ENCODE assay signal across 8 cellular contexts in genomic region chr1:145985129-145985501, GRCh38. TPM values are rescaled to one million over a fixed set of nuclear protein-coding genes. Genes with fewer than 3 reads are reported as not detected.
DNase-seq lines count a peak whose midpoint lies in the region; ATAC-seq, FAIRE-seq and TF ChIP-seq lines count a peak whose summit lies in the region.

No MANE protein-coding gene starts in this region.

- no peak for TF ChIP-seq CTCF in K562 (IDR thresholded peaks at IDR 0.05 in 2 of 3, conservative IDR thresholded peaks at IDR 0.05 in 1 of 3; ENCODE audit: insufficient read depth in 2 of 3, low read depth in 1 of 3, low read length in 3 of 3)

- no peaks in the 10 kb centered on the region for H3K9me1 ChIP-seq in K562 (ENCODE audit: control insufficient read depth, insufficient read depth, low read length)

- H3K9me3 ChIP-seq in K562 (replicated peaks; ENCODE audit: control insufficient read depth, insufficient read depth, low read depth, low read length) (no peaks in the 10 kb centered on the region), thymus (ENCODE audit: control insufficient read depth) (no peaks in the 10 kb centered on the region)

- 11% methylated on average over 2 of the region's 2 CpGs for WGBS in K562 (ENCODE audit: insufficient coverage, low coverage, missing lambda C conversion rate)
- WGBS in mesendoderm (ENCODE audit: extremely low coverage, insufficient coverage, low lambda C conversion rate), result no CpG with 5 or more reads among the region's 2 CpGs
- 96% methylated on average over 2 of the region's 2 CpGs for WGBS in thymus

- POLR2A ChIA-PET in activated CD4-positive, alpha-beta T cell treated with anti-CD3 and anti-CD28 coated beads, Interleukin-2, amount 10 ng/mL, durations not matched to agents 7 days and 5 days (lab: Charles Lee), result no interaction called here
- POLR2A ChIA-PET in K562 (lab: Yijun Ruan, JAX), result interaction anchor here (1.0 to 15.5 kb wide), 8 partner anchors 8 to 77 kb away, joined by 3 to 320 read pairs (median 4); partner anchors contain the start of genes ANKRD34A, POLR3GL and TXNIP

- CTCF ChIA-PET in activated CD4-positive, alpha-beta T cell treated with anti-CD3 and anti-CD28 coated beads, Interleukin-2, amount 10 ng/mL, durations not matched to agents 7 days and 5 days (lab: Charles Lee), result interaction anchor here (1.0 to 1.3 kb wide), 2 partner anchors 17 to 22 kb away, joined by 3 to 4 read pairs; no protein-coding TSS in a partner anchor
- CTCF ChIA-PET in K562 (lab: Yijun Ruan, JAX; ENCODE audit: low intra/inter-chr PET ratio), result no interaction called here

- peaks cover 5% of the 10 kb centered on the region; the same call in 2 of the 3 replicates for H3K79me2 ChIP-seq in K562 (ENCODE audit: control insufficient read depth, insufficient read depth, low read length)
- no peaks in the 10 kb centered on the region for H3K79me2 ChIP-seq in mesendoderm (ENCODE audit: control insufficient read depth, insufficient read depth, low read length)

- peaks cover 3% of the 10 kb centered on the region for H3K36me3 Mint-ChIP-seq in activated CD4-positive, alpha-beta T cell treated with anti-CD3 and anti-CD28 coated beads, Interleukin-2, amount 10 ng/mL, durations not matched to agents 7 days and 5 days (ENCODE audit: low read depth)

- H2BK120ac ChIP-seq in mesendoderm (ENCODE audit: low read depth, low read length), result peak overlapping the region; percentile 10

- H4K20me1 ChIP-seq in K562 (replicated peaks; ENCODE audit: control insufficient read depth, insufficient read depth, low read length), result no peaks in the 10 kb centered on the region

- H3K27me3 Mint-ChIP-seq in activated CD4-positive, alpha-beta T cell treated with anti-CD3 and anti-CD28 coated beads, Interleukin-2, amount 10 ng/mL, durations not matched to agents 7 days and 5 days, result no peaks in the 10 kb centered on the region

- ATAC-seq in K562, result peak; percentile 4; the same call in 2 of the 3 replicates

- TF ChIP-seq POLR2A in K562 (conservative IDR thresholded peaks at IDR 0.05), result no peak

- peak overlapping the region; percentile 24 for H4K5ac ChIP-seq in mesendoderm (ENCODE audit: low read length)

- H3K27me3 ChIP-seq in K562 (ENCODE audit: control insufficient read depth in 2 of 2, insufficient read depth in 2 of 2, low read length in 2 of 2), result no peaks in the 10 kb centered on the region
- H3K27me3 ChIP-seq in mesendoderm (ENCODE audit: insufficient read depth, low read length, poor library complexity), result no peaks in the 10 kb centered on the region
- no peaks in the 10 kb centered on the region for H3K27me3 ChIP-seq in thymus (ENCODE audit: control insufficient read depth, insufficient read depth)

- H3K4me3 Mint-ChIP-seq in activated CD4-positive, alpha-beta T cell treated with anti-CD3 and anti-CD28 coated beads, Interleukin-2, amount 10 ng/mL, durations not matched to agents 7 days and 5 days, result no peak overlapping the region

- peaks cover 17 to 58% of the 10 kb centered on the region in 2 experiments for H3K4me1 ChIP-seq in K562 (replicated peaks in 1 of 2; ENCODE audit: control insufficient read depth in 2 of 2, insufficient read depth in 2 of 2, low read length in 2 of 2)
- peaks cover 2% of the 10 kb centered on the region for H3K4me1 ChIP-seq in mesendoderm (ENCODE audit: control insufficient read depth, low read depth, low read length)
- peaks cover 11% of the 10 kb centered on the region for H3K4me1 ChIP-seq in thymus (ENCODE audit: control insufficient read depth, insufficient read depth, low read length)

- H2BK15ac ChIP-seq in mesendoderm (replicated peaks; ENCODE audit: low read depth), result no peak overlapping the region

- H3K36me3 ChIP-seq in K562 (ENCODE audit: control insufficient read depth, insufficient read depth, low read length) (no peaks in the 10 kb centered on the region; the same call in 2 of the 3 replicates), mesendoderm (ENCODE audit: control insufficient read depth, insufficient read depth, low read length) (no peaks in the 10 kb centered on the region), thymus (ENCODE audit: control insufficient read depth, insufficient read depth) (no peaks in the 10 kb centered on the region)

- peak overlapping the region; percentile 22 for H3K18ac ChIP-seq in mesendoderm (ENCODE audit: low read length)

- H3K4me2 ChIP-seq in K562 (ENCODE audit: insufficient read depth, low read length) (peak overlapping the region; percentile 51), mesendoderm (ENCODE audit: low read length) (no peak overlapping the region)

- FAIRE-seq in K562 (lab: Jason Lieb, UNC), result no peak

- in situ Hi-C loops in K562 (cut with MboI), result no loop called here

- DNase-seq in activated CD4-positive, alpha-beta T cell treated with anti-CD3 and anti-CD28 coated beads, Interleukin-2, amount 10 ng/mL, durations not matched to agents 7 days and 5 days, result no peak
- DNase-seq in activated CD4-positive, alpha-beta T cell treated with anti-CD3 and anti-CD28 coated beads for 4 hours, result no peak
- DNase-seq in K562 (ENCODE audit: extremely low read depth in 1 of 4, low spot score in 3 of 4) (no peak), mesendoderm (no peak), HUDEP-2 (lab: John Stamatoyannopoulos, UW; ENCODE audit: unreplicated experiment in 76 of 76) (no peak), midbrain (lab: John Stamatoyannopoulos, UW) (no peak), ecto neural progenitor cell (ENCODE audit: low spot score) (no peak)

- peaks cover 2% of the 10 kb centered on the region for H3K9me3 Mint-ChIP-seq in activated CD4-positive, alpha-beta T cell treated with anti-CD3 and anti-CD28 coated beads, Interleukin-2, amount 10 ng/mL, durations not matched to agents 7 days and 5 days

- no peak overlapping the region for H4K8ac ChIP-seq in mesendoderm (ENCODE audit: low read depth, low read length)

- peak overlapping the region; percentile 73 for H3K56ac ChIP-seq in mesendoderm (ENCODE audit: low read length)

- no peak for TF ChIP-seq RAD21 in K562 (CRISPR knock-in tag; conservative IDR thresholded peaks at IDR 0.05 in 1 of 2, IDR thresholded peaks at IDR 0.05 in 1 of 2)

- BruUV-seq in K562 (replicated peaks; lab: Mats Ljungman, UMichigan), result no TSS peak

- H2AFZ ChIP-seq in K562 (ENCODE audit: low read depth, low read length), result peak overlapping the region; percentile 73

- H3K4me1 Mint-ChIP-seq in activated CD4-positive, alpha-beta T cell treated with anti-CD3 and anti-CD28 coated beads, Interleukin-2, amount 10 ng/mL, durations not matched to agents 7 days and 5 days, result peaks cover 70% of the 10 kb centered on the region

- no peak overlapping the region for H3K4ac ChIP-seq in mesendoderm (ENCODE audit: low read depth, low read length)

- H3K9ac ChIP-seq in K562 (ENCODE audit: insufficient read depth in 1 of 2, low read depth in 2 of 2, low read length in 2 of 2) (peak overlapping the region; percentile 38 to 78; a peak in 3 of 4 replicates), mesendoderm (ENCODE audit: low read length) (no peak overlapping the region)

- H2AK5ac ChIP-seq in mesendoderm (ENCODE audit: low read length), result no peak overlapping the region

- intact Hi-C loops in K562 (cut with micrococcal nuclease), result no loop called here

- TF ChIP-seq EP300 in K562 (IDR thresholded peaks at IDR 0.05; ENCODE audit: low read length), result no peak

- H3K27ac ChIP-seq in K562 (ENCODE audit: extremely low read depth, low read depth, low read length), result peak overlapping the region; percentile 57; the same call in 2 of the 3 replicates
- H3K27ac ChIP-seq in mesendoderm (ENCODE audit: low read depth, low read length), result peak overlapping the region; percentile 22
- H3K27ac ChIP-seq in thymus (ENCODE audit: low read depth), result peak overlapping the region; percentile 80

- no peak overlapping the region for H2BK5ac ChIP-seq in mesendoderm (ENCODE audit: low read length)

- peak overlapping the region; percentile 87 for H3K27ac Mint-ChIP-seq in activated CD4-positive, alpha-beta T cell treated with anti-CD3 and anti-CD28 coated beads, Interleukin-2, amount 10 ng/mL, durations not matched to agents 7 days and 5 days

- H3K79me1 ChIP-seq in mesendoderm (ENCODE audit: low read length), result no peaks in the 10 kb centered on the region

- no peak overlapping the region for H3K23ac ChIP-seq in mesendoderm (ENCODE audit: low read length)

- H3K4me3 ChIP-seq in K562 (no peak overlapping the region), mesendoderm (ENCODE audit: low read length) (no peak overlapping the region), thymus (ENCODE audit: low read length) (no peak overlapping the region)

RNA-seq across cellular contexts. Expression of gene TXNIP, which starts 11.3 kb away (rescaled TPM):
- total RNA-seq in activated CD4-positive, alpha-beta T cell treated with anti-CD3 and anti-CD28 coated beads, Interleukin-2, amount 10 ng/mL, durations not matched to agents 7 days and 5 days, result 100 to 1,000 TPM; 240 to 262 TPM
- total RNA-seq in K562 (2011; cell fraction: chromatin; rRNA removed; ENCODE audit: low replicate concordance), result 1,167 and 1,393 TPM in 2 replicates
- total RNA-seq in K562 (2011; cell fraction: nucleolus; rRNA removed), result 716 and 782 TPM in 2 replicates
- total RNA-seq in K562 (2011; cell fraction: nucleoplasm; rRNA removed), result 756 and 864 TPM in 2 replicates
- total RNA-seq in K562 (2014; rRNA removed), result 202 and 226 TPM in 2 replicates
- 278 and 307 TPM in 2 replicates for total RNA-seq in K562 (2014; rRNA removed; fragmentation: Illumina TruSeq; extraction: Trizol)
- 217 and 235 TPM in 2 replicates for total RNA-seq in K562 (2015; rRNA removed; fragmentation: Illumina TruSeq; extraction: Trizol)
- total RNA-seq in K562 (2021), result 257 and 263 TPM in 2 replicates
- 499 and 553 TPM in 2 replicates for polyA plus RNA-seq in K562 (2011; rRNA removed)
- polyA plus RNA-seq in K562 (2011; cell fraction: cytosol; rRNA removed), result 244 and 270 TPM in 2 replicates
- polyA plus RNA-seq in K562 (2011; cell fraction: nucleus; rRNA removed), result 1,140 and 1,617 TPM in 2 replicates
- polyA plus RNA-seq in K562 (2012), result 256 and 452 TPM in 2 replicates
- polyA plus RNA-seq in K562 (2014; fragmentation: Illumina TruSeq; extraction: Trizol), result 253 and 295 TPM in 2 replicates
- 100 to 1,000 TPM; 120 to 237 TPM for polyA plus RNA-seq in K562 (2014; fragmentation: Nextera tagmentation; extraction: Ambion mirVana)
- polyA plus RNA-seq in K562 (2014; rRNA removed), result 249 and 259 TPM in 2 replicates
- 595 and 605 TPM in 2 replicates for polyA minus RNA-seq in K562 (2011; rRNA and poly(A)+ RNA removed)
- 116 and 223 TPM in 2 replicates for polyA minus RNA-seq in K562 (2011; cell fraction: cytosol; rRNA and poly(A)+ RNA removed)
- polyA minus RNA-seq in K562 (2011; cell fraction: nucleus; rRNA and poly(A)+ RNA removed), result 667 and 1,436 TPM in 2 replicates
- polyA plus RNA-seq in mesendoderm (2013, experiment 1 of 2), result 2.3 TPM
- polyA plus RNA-seq in mesendoderm (2013, experiment 2 of 2), result 2.0 TPM
- polyA plus RNA-seq in thymus, result 1,022 TPM

RNA-seq across cellular contexts. Expression of gene POLR3GL, which starts 20.6 kb away (rescaled TPM):
- 10 to 100 TPM; 27.3 to 29.2 TPM for total RNA-seq in activated CD4-positive, alpha-beta T cell treated with anti-CD3 and anti-CD28 coated beads, Interleukin-2, amount 10 ng/mL, durations not matched to agents 7 days and 5 days
- 13.4 and 16.3 TPM in 2 replicates for total RNA-seq in K562 (2011; cell fraction: chromatin; rRNA removed; ENCODE audit: low replicate concordance)
- total RNA-seq in K562 (2011; cell fraction: nucleolus; rRNA removed), result 10.0 TPM in 2 replicates
- 9.5 and 10.3 TPM in 2 replicates for total RNA-seq in K562 (2011; cell fraction: nucleoplasm; rRNA removed)
- total RNA-seq in K562 (2014; rRNA removed) (28.5 and 29.6 TPM in 2 replicates), K562 (2014; rRNA removed; fragmentation: Illumina TruSeq; extraction: Trizol) (38.6 and 48.4 TPM in 2 replicates), K562 (2015; rRNA removed; fragmentation: Illumina TruSeq; extraction: Trizol) (35.2 and 38.2 TPM in 2 replicates), K562 (2021) (17.3 and 21.1 TPM in 2 replicates)
- polyA plus RNA-seq in K562 (2011; rRNA removed) (31.0 and 39.4 TPM in 2 replicates), K562 (2014; fragmentation: Illumina TruSeq; extraction: Trizol) (47.6 and 47.9 TPM in 2 replicates), K562 (2014; fragmentation: Nextera tagmentation; extraction: Ambion mirVana) (10 to 100 TPM; 14.6 to 21.7 TPM), K562 (2014; rRNA removed) (36.1 and 48.4 TPM in 2 replicates), thymus (89.6 TPM)
- polyA plus RNA-seq in K562 (2011; cell fraction: cytosol; rRNA removed), result 20.4 and 22.2 TPM in 2 replicates
- 18.8 and 22.7 TPM in 2 replicates for polyA plus RNA-seq in K562 (2011; cell fraction: nucleus; rRNA removed)
- 37.6 and 38.4 TPM in 2 replicates for polyA plus RNA-seq in K562 (2012)
- polyA minus RNA-seq in K562 (2011; rRNA and poly(A)+ RNA removed), result 13.5 and 15.8 TPM in 2 replicates
- polyA minus RNA-seq in K562 (2011; cell fraction: cytosol; rRNA and poly(A)+ RNA removed), result 8.9 and 9.3 TPM in 2 replicates
- 7.8 and 13.4 TPM in 2 replicates for polyA minus RNA-seq in K562 (2011; cell fraction: nucleus; rRNA and poly(A)+ RNA removed)
- polyA plus RNA-seq in mesendoderm (2013, experiment 1 of 2), result 2.9 TPM
- polyA plus RNA-seq in mesendoderm (2013, experiment 2 of 2), result 3.3 TPM

RNA-seq across cellular contexts. Expression of gene ANKRD34A, which starts 20.7 kb away (rescaled TPM):
- total RNA-seq in activated CD4-positive, alpha-beta T cell treated with anti-CD3 and anti-CD28 coated beads, Interleukin-2, amount 10 ng/mL, durations not matched to agents 7 days and 5 days, result 1 to 10 TPM; 2.0 to 2.2 TPM
- 1.7 and 2.2 TPM in 2 replicates for total RNA-seq in K562 (2011; cell fraction: chromatin; rRNA removed; ENCODE audit: low replicate concordance)
- 2.3 and 3.2 TPM in 2 replicates for total RNA-seq in K562 (2011; cell fraction: nucleolus; rRNA removed)
- total RNA-seq in K562 (2011; cell fraction: nucleoplasm; rRNA removed), result 2.1 and 2.3 TPM in 2 replicates
- total RNA-seq in K562 (2014; rRNA removed), result 0.41 and 0.86 TPM in 2 replicates
- total RNA-seq in K562 (2014; rRNA removed; fragmentation: Illumina TruSeq; extraction: Trizol), result 0.18 and 0.38 TPM in 2 replicates
- 0.43 and 0.45 TPM in 2 replicates for total RNA-seq in K562 (2015; rRNA removed; fragmentation: Illumina TruSeq; extraction: Trizol)
- 0.89 and 1.6 TPM in 2 replicates for total RNA-seq in K562 (2021)
- polyA plus RNA-seq in K562 (2011; rRNA removed), result 0.81 and 1.0 TPM in 2 replicates
- 0.80 and 1.2 TPM in 2 replicates for polyA plus RNA-seq in K562 (2011; cell fraction: cytosol; rRNA removed)
- polyA plus RNA-seq in K562 (2011; cell fraction: nucleus; rRNA removed), result 3.0 and 4.9 TPM in 2 replicates
- 0.68 and 1.0 TPM in 2 replicates for polyA plus RNA-seq in K562 (2012)
- 0.80 and 0.91 TPM in 2 replicates for polyA plus RNA-seq in K562 (2014; fragmentation: Illumina TruSeq; extraction: Trizol)
- polyA plus RNA-seq in K562 (2014; fragmentation: Nextera tagmentation; extraction: Ambion mirVana), result under 1 TPM; 0.06 to 0.07 TPM
- polyA plus RNA-seq in K562 (2014; rRNA removed), result 0.64 and 0.81 TPM in 2 replicates
- 0.49 and 0.72 TPM in 2 replicates for polyA minus RNA-seq in K562 (2011; rRNA and poly(A)+ RNA removed)
- polyA minus RNA-seq in K562 (2011; cell fraction: cytosol; rRNA and poly(A)+ RNA removed), result 0.38 and 1.2 TPM in 2 replicates
- polyA minus RNA-seq in K562 (2011; cell fraction: nucleus; rRNA and poly(A)+ RNA removed), result 1.9 and 2.0 TPM in 2 replicates
- polyA plus RNA-seq in mesendoderm (2013, experiment 1 of 2), result 0.11 TPM
- polyA plus RNA-seq in mesendoderm (2013, experiment 2 of 2), result 0.13 TPM
- 0.89 TPM for polyA plus RNA-seq in thymus

RNA-seq across cellular contexts. Expression of gene LIX1L, which starts 27.3 kb away (rescaled TPM):
- 10 to 100 TPM; 49.5 to 57.5 TPM for total RNA-seq in activated CD4-positive, alpha-beta T cell treated with anti-CD3 and anti-CD28 coated beads, Interleukin-2, amount 10 ng/mL, durations not matched to agents 7 days and 5 days
- 5.2 and 6.2 TPM in 2 replicates for total RNA-seq in K562 (2011; cell fraction: chromatin; rRNA removed; ENCODE audit: low replicate concordance)
- total RNA-seq in K562 (2011; cell fraction: nucleolus; rRNA removed), result 4.7 and 4.8 TPM in 2 replicates
- total RNA-seq in K562 (2011; cell fraction: nucleoplasm; rRNA removed), result 8.9 and 14.7 TPM in 2 replicates
- 7.4 and 10.7 TPM in 2 replicates for total RNA-seq in K562 (2014; rRNA removed)
- 10.0 and 11.0 TPM in 2 replicates for total RNA-seq in K562 (2014; rRNA removed; fragmentation: Illumina TruSeq; extraction: Trizol)
- 11.7 and 12.9 TPM in 2 replicates for total RNA-seq in K562 (2015; rRNA removed; fragmentation: Illumina TruSeq; extraction: Trizol)
- total RNA-seq in K562 (2021), result 15.7 and 16.4 TPM in 2 replicates
- polyA plus RNA-seq in K562 (2011; rRNA removed), result 20.6 and 26.5 TPM in 2 replicates
- 23.9 and 30.3 TPM in 2 replicates for polyA plus RNA-seq in K562 (2011; cell fraction: cytosol; rRNA removed)
- polyA plus RNA-seq in K562 (2011; cell fraction: nucleus; rRNA removed), result 5.3 and 5.5 TPM in 2 replicates
- 4.7 and 8.4 TPM in 2 replicates for polyA plus RNA-seq in K562 (2012)
- 10.5 and 12.5 TPM in 2 replicates for polyA plus RNA-seq in K562 (2014; fragmentation: Illumina TruSeq; extraction: Trizol)
- polyA plus RNA-seq in K562 (2014; fragmentation: Nextera tagmentation; extraction: Ambion mirVana), result 1 to 10 TPM; 4.6 to 9.2 TPM
- 13.5 and 16.1 TPM in 2 replicates for polyA plus RNA-seq in K562 (2014; rRNA removed)
- polyA minus RNA-seq in K562 (2011; rRNA and poly(A)+ RNA removed), result 17.0 and 21.0 TPM in 2 replicates
- polyA minus RNA-seq in K562 (2011; cell fraction: cytosol; rRNA and poly(A)+ RNA removed), result 11.1 and 12.0 TPM in 2 replicates
- 1.8 and 3.0 TPM in 2 replicates for polyA minus RNA-seq in K562 (2011; cell fraction: nucleus; rRNA and poly(A)+ RNA removed)
- 2.8 TPM for polyA plus RNA-seq in mesendoderm (2013, experiment 1 of 2)
- 2.7 TPM for polyA plus RNA-seq in mesendoderm (2013, experiment 2 of 2)
- polyA plus RNA-seq in thymus, result 22.0 TPM

RNA-seq across cellular contexts. Expression of gene HJV, which starts 36.4 kb away (rescaled TPM):
- total RNA-seq in activated CD4-positive, alpha-beta T cell treated with anti-CD3 and anti-CD28 coated beads, Interleukin-2, amount 10 ng/mL, durations not matched to agents 7 days and 5 days, result not detected
- total RNA-seq in K562 (2011; cell fraction: chromatin; rRNA removed; ENCODE audit: low replicate concordance), result 6.4 and 7.7 TPM in 2 replicates
- total RNA-seq in K562 (2011; cell fraction: nucleolus; rRNA removed), result 5.4 and 7.8 TPM in 2 replicates
- total RNA-seq in K562 (2011; cell fraction: nucleoplasm; rRNA removed), result 6.4 and 6.9 TPM in 2 replicates
- total RNA-seq in K562 (2014; rRNA removed), result 1.1 and 2.5 TPM in 2 replicates
- 2.1 and 3.3 TPM in 2 replicates for total RNA-seq in K562 (2014; rRNA removed; fragmentation: Illumina TruSeq; extraction: Trizol)
- 1.9 and 2.9 TPM in 2 replicates for total RNA-seq in K562 (2015; rRNA removed; fragmentation: Illumina TruSeq; extraction: Trizol)
- total RNA-seq in K562 (2021), result 2.1 and 2.9 TPM in 2 replicates
- 3.2 and 6.6 TPM in 2 replicates for polyA plus RNA-seq in K562 (2011; rRNA removed)
- 3.0 and 4.6 TPM in 2 replicates for polyA plus RNA-seq in K562 (2011; cell fraction: cytosol; rRNA removed)
- 3.7 and 5.5 TPM in 2 replicates for polyA plus RNA-seq in K562 (2011; cell fraction: nucleus; rRNA removed)
- 2.9 and 4.8 TPM in 2 replicates for polyA plus RNA-seq in K562 (2012)
- 2.7 and 3.0 TPM in 2 replicates for polyA plus RNA-seq in K562 (2014; fragmentation: Illumina TruSeq; extraction: Trizol)
- 1 to 10 TPM; 1.0 to 1.3 TPM for polyA plus RNA-seq in K562 (2014; fragmentation: Nextera tagmentation; extraction: Ambion mirVana)
- polyA plus RNA-seq in K562 (2014; rRNA removed), result 2.4 and 5.5 TPM in 2 replicates
- 4.3 and 4.5 TPM in 2 replicates for polyA minus RNA-seq in K562 (2011; rRNA and poly(A)+ RNA removed)
- polyA minus RNA-seq in K562 (2011; cell fraction: cytosol; rRNA and poly(A)+ RNA removed), result 0.73 and 2.8 TPM in 2 replicates
- polyA minus RNA-seq in K562 (2011; cell fraction: nucleus; rRNA and poly(A)+ RNA removed), result 2.3 and 2.7 TPM in 2 replicates
- polyA plus RNA-seq in mesendoderm (2013, experiment 1 of 2), result 0.08 TPM
- 0.07 TPM for polyA plus RNA-seq in mesendoderm (2013, experiment 2 of 2)
- polyA plus RNA-seq in thymus, result 0.62 TPM

Comparison
In these comparisons a context has a peak if more than half of its experiments do, and no peak if none do; other contexts are left out.
1. H3K27ac ChIP-seq: peak in every context shown above with its lines; median percentile 80 in thymus; 57 in K562; 22 in mesendoderm.